23 cellular contexts compared by ENCODE assay signal in the genomic region with DNA sequence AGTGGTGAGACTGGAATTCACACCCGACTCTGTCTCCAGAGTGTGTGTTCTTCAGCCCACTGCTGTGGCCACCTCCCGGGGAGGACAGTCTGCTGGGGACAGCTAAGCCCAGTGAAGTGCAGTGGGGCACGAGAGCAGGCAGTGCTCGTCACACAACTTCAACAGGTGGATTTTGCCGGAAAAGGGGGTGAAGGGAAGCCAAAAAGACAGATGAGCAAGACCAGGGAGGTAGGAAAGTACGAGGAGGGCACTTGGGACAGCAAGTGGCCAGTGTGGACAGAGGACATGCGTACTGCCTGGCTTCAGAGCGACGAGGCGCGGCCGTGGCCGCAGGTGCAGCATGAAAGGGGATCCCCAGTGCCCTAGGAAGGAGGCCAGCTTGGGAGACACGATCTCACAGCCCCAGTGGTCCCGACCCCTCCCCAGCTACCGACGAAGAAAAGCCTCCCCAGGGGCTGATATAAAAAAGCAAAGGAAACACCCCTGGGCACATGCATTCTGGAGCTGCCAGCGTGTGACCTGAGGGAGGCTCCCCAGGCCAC.
"Had no signal": no experiment of that assay in that cellular context is flagged by ENCODE, and none has a peak within 500 bp of the region (broad histone marks: within the 10 kb centered on the region; RNA-seq: fewer than 3 reads in every experiment).

No MANE protein-coding gene starts in this region.

- H3K27me3 ChIP-seq: esophagus muscularis mucosa, gastroesophageal sphincter, right atrium auricular region, suprapubic skin, thyroid gland had no signal

- H3K4me1 Mint-ChIP-seq: immature natural killer cell, memory B cell, naive B cell had no signal

- H3K27ac Mint-ChIP-seq: immature natural killer cell, memory B cell, nephron, type B pancreatic cell had no signal

- H3K4me3 ChIP-seq: esophagus muscularis mucosa, gastroesophageal sphincter, left ventricle myocardium inferior, lower lobe of right lung, right atrium auricular region, suprapubic skin, thyroid gland had no signal

- H3K36me3 ChIP-seq: left ventricle myocardium inferior, lower lobe of right lung, neutrophil, right atrium auricular region, suprapubic skin, thyroid gland had no signal

- H3K4me3 Mint-ChIP-seq: immature natural killer cell, memory B cell, nephron, type B pancreatic cell had no signal

- H3K9me3 ChIP-seq: esophagus muscularis mucosa, gastroesophageal sphincter, left ventricle myocardium inferior, lower lobe of right lung, neutrophil, right atrium auricular region, suprapubic skin, thyroid gland had no signal

- DNase-seq: central memory CD4-positive, alpha-beta T cell; effector memory CD4-positive, alpha-beta T cell; foreskin fibroblast; glutamatergic neuron; immature natural killer cell; left cardiac atrium; left ventricle myocardium inferior; lower lobe of right lung; midbrain; naive B cell; posterior cingulate gyrus; stimulated activated CD4-positive, alpha-beta T cell treated with anti-CD3 and anti-CD28 coated beads, Interleukin-4, amount 100 ng/mL, for 24 hours; stimulated activated naive CD4-positive, alpha-beta T cell had no signal

- H3K36me3 Mint-ChIP-seq: naive B cell had no signal

- H3K9me3 Mint-ChIP-seq: immature natural killer cell, memory B cell, nephron, type B pancreatic cell had no signal

- ATAC-seq: gastroesophageal sphincter, left cardiac atrium, lower lobe of right lung had no signal

- H3K27ac ChIP-seq: epithelial cell of prostate, esophagus muscularis mucosa, gastroesophageal sphincter, left ventricle myocardium inferior, lower lobe of right lung, neutrophil, right atrium auricular region, suprapubic skin, thyroid gland had no signal
